Comparison of ENCODE assay signal across 10 cellular contexts in genomic region chr10:69439350-69439739, GRCh38. TPM values are rescaled to one million over a fixed set of nuclear protein-coding genes. Genes with fewer than 3 reads are reported as not detected.
DNase-seq lines count a peak whose midpoint lies in the region; ATAC-seq and TF ChIP-seq lines count a peak whose summit lies in the region.
"Had no signal": no experiment of that assay in that cellular context is flagged by ENCODE, and none has a peak within 500 bp of the region (broad histone marks: within the 10 kb centered on the region; RNA-seq: fewer than 3 reads in every experiment).

No MANE protein-coding gene starts in this region.

- peak overlapping the region; percentile 33 for H3K27ac Mint-ChIP-seq in activated naive CD4-positive, alpha-beta T cell treated with anti-CD3 and anti-CD28 coated beads, Interleukin-2, amount 10 ng/mL, durations not matched to agents 7 days and 5 days
- peak overlapping the region; percentile 95 for H3K27ac Mint-ChIP-seq in type B pancreatic cell

- TF ChIP-seq CTCF in VCaP (conservative IDR thresholded peaks at IDR 0.05) (no peak), type B pancreatic cell (conservative IDR thresholded peaks at IDR 0.05) (no peak)

- H3K4me1 Mint-ChIP-seq in activated naive CD4-positive, alpha-beta T cell treated with anti-CD3 and anti-CD28 coated beads, Interleukin-2, amount 10 ng/mL, durations not matched to agents 7 days and 5 days, result peaks cover 3% of the 10 kb centered on the region
- peaks cover 28% of the 10 kb centered on the region for H3K4me1 Mint-ChIP-seq in type B pancreatic cell (ENCODE audit: unreplicated experiment)

- H3K27me3 Mint-ChIP-seq in activated naive CD4-positive, alpha-beta T cell treated with anti-CD3 and anti-CD28 coated beads, Interleukin-2, amount 10 ng/mL, durations not matched to agents 7 days and 5 days, result peaks cover 59% of the 10 kb centered on the region
- H3K27me3 Mint-ChIP-seq in type B pancreatic cell, result peaks cover 4% of the 10 kb centered on the region

- DNase-seq in activated naive CD4-positive, alpha-beta T cell treated with anti-CD3 and anti-CD28 coated beads, Interleukin-2, amount 10 ng/mL, durations not matched to agents 7 days and 5 days, result no peak
- no peak for DNase-seq in activated naive CD4-positive, alpha-beta T cell treated with anti-CD3 and anti-CD28 coated beads, Interleukin-2, amount 50 U/mL, for 16 hours
- DNase-seq in left lobe of liver (ENCODE audit: low spot score), result no peak
- no peak for DNase-seq in type B pancreatic cell (ENCODE audit: extremely low spot score, unreplicated experiment)
- no peak for DNase-seq in NCI-H526 (lab: John Stamatoyannopoulos, UW)
- DNase-seq: amniotic stem cell had no signal

- H3K9me3 Mint-ChIP-seq in activated naive CD4-positive, alpha-beta T cell treated with anti-CD3 and anti-CD28 coated beads, Interleukin-2, amount 10 ng/mL, durations not matched to agents 7 days and 5 days, result no peaks in the 10 kb centered on the region
- no peaks in the 10 kb centered on the region for H3K9me3 Mint-ChIP-seq in type B pancreatic cell

- no peaks in the 10 kb centered on the region for H3K36me3 Mint-ChIP-seq in activated naive CD4-positive, alpha-beta T cell treated with anti-CD3 and anti-CD28 coated beads, Interleukin-2, amount 10 ng/mL, durations not matched to agents 7 days and 5 days
- no peaks in the 10 kb centered on the region for H3K36me3 Mint-ChIP-seq in type B pancreatic cell

- H3K27ac ChIP-seq in VCaP, result peak overlapping the region; percentile 60

- ATAC-seq in left lobe of liver, result peak; percentile 23
- no peak for ATAC-seq in HG03565 (IDR thresholded peaks at IDR 0.05; ENCODE audit: unreplicated experiment)
- ATAC-seq in HG03442 (IDR thresholded peaks at IDR 0.05; ENCODE audit: unreplicated experiment), result no peak
- ATAC-seq: activated CD4-positive, CD25-positive, alpha-beta regulatory T cell treated with anti-CD3 and anti-CD28 coated beads, Interleukin-2, amount 50 U/mL, for 24 hours had no signal

- CTCF ChIA-PET in activated naive CD4-positive, alpha-beta T cell treated with anti-CD3 and anti-CD28 coated beads, Interleukin-2, amount 10 ng/mL, durations not matched to agents 7 days and 5 days (lab: Charles Lee), result interaction anchor here (2.5 kb wide), 1 partner anchor 10 kb away, joined by 9 read pairs; no protein-coding TSS in a partner anchor

- H3K4me3 Mint-ChIP-seq in activated naive CD4-positive, alpha-beta T cell treated with anti-CD3 and anti-CD28 coated beads, Interleukin-2, amount 10 ng/mL, durations not matched to agents 7 days and 5 days, result no peak overlapping the region
- no peak overlapping the region for H3K4me3 Mint-ChIP-seq in type B pancreatic cell

RNA-seq across cellular contexts. Expression of gene TSPAN15, which starts 11.9 kb away (rescaled TPM):
- total RNA-seq in left lobe of liver (3.8 TPM), type B pancreatic cell (ENCODE audit: low replicate concordance) (19.4 and 19.7 TPM in 2 replicates)

RNA-seq across cellular contexts. Expression of gene TACR2, which starts 22.6 kb away (rescaled TPM):
- total RNA-seq in left lobe of liver, result not detected
- not detected in 2 replicates for total RNA-seq in type B pancreatic cell (ENCODE audit: low replicate concordance)
